ENCODE assay signal across 8 cellular contexts in the genomic region with DNA sequence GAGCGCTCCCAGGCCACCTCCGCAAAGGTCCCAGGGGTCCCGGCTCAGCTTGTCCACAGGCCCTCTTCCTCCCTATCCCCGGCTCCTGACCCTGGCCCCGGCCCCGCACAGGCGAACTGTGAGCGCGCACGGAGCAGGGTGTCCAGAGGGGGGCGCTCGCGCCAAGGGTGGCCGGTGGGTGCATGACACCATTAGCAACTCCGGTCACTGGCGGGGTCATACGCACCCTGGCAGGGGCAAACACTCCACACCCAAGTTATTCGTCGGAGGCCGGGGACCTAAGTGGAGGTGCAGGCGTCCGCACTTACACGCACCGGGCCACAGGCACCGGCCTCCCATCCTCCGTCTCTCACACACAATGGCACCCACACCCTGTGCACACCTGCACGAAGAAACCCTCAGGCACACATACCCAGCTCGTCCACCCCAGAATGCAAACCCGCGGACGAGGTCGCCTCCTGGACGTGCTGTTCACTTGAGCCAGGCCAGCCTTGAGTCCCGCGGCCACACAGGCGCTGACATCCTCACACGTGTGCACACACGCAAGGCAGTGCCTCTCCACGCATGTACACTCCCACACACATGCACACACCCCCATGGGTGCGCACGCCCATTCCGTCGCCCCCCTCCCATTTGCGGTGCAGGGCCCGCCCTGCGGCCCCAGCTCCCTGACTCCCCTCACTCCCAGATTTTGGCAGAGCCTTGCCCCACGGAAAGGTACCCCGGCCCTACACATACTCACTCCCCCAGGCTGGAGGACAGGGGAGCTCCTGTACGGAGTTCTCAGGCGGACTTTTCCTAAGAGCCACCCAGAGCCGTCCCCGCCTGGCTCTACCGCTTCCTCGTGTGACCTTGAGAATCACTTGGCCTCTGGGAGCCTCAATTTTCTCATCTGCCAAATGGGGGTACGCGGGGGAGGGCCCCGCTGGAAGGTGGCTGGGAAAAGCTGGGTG. TPM values are rescaled to one million over a fixed set of nuclear protein-coding genes. Genes with fewer than 3 reads are reported as not detected.
DNase-seq lines count a peak whose midpoint lies in the region; ATAC-seq and TF ChIP-seq lines count a peak whose summit lies in the region.

TSS of gene RASGRP2 (minus strand) at position 552 of the 953 bp plus-strand sequence. CDS start 1,276 bp downstream, outside the sequence.

- intact Hi-C loops in spleen (cut with DNase I; ENCODE audit: low total_unique reads) = no loop called here

- TF ChIP-seq CTCF in BE2C (IDR thresholded peaks at IDR 0.05; ENCODE audit: low read depth, low read length) (peak; percentile 44), HFF-Myc (IDR thresholded peaks at IDR 0.05; ENCODE audit: low read depth, low read length, missing control alignments) (peak; percentile 59), spleen (IDR thresholded peaks at IDR 0.05 in 8 of 11, conservative IDR thresholded peaks at IDR 0.05 in 3 of 11) (peak; percentile 76 to 93 (median 84))

- ATAC-seq in GM18858 (IDR thresholded peaks at IDR 0.05; ENCODE audit: unreplicated experiment) = no peak

- 0 to 2% (median 1%) methylated on average over 35 to 57 of the region's 57 CpGs for WGBS in spleen, 5 donors

- no peaks in the 10 kb centered on the region for H3K9me3 Mint-ChIP-seq in T-helper 2 cell treated with Interferon-gamma antibody and Interleukin-4, amounts not matched to agents 5 μg/mL and 100 μg/mL, for 36 hours

- H3K27me3 Mint-ChIP-seq in T-helper 2 cell treated with Interferon-gamma antibody and Interleukin-4, amounts not matched to agents 5 μg/mL and 100 μg/mL, for 36 hours (ENCODE audit: low read depth) = no peaks in the 10 kb centered on the region

- peaks cover 31% of the 10 kb centered on the region for H3K4me1 Mint-ChIP-seq in T-helper 2 cell treated with Interferon-gamma antibody and Interleukin-4, amounts not matched to agents 5 μg/mL and 100 μg/mL, for 36 hours (ENCODE audit: low read depth)

- H3K4me3 Mint-ChIP-seq in T-helper 2 cell treated with Interferon-gamma antibody and Interleukin-4, amounts not matched to agents 5 μg/mL and 100 μg/mL, for 36 hours = peak within 1 kb of the TSS; percentile 93

- peaks cover 27% of the 10 kb centered on the region for H3K27me3 ChIP-seq in BE2C
- peaks cover 69% of the 10 kb centered on the region for H3K27me3 ChIP-seq in iPS-20b (ENCODE audit: insufficient read depth, low read length)
- peaks cover 0 to 7% (median 0%) of the 10 kb centered on the region in 7 donors for H3K27me3 ChIP-seq in spleen (replicated peaks in 1 of 7)

- H3K4me1 ChIP-seq in BE2C (no peaks in the 10 kb centered on the region; the same call in 1 of the 2 replicates), iPS-20b (ENCODE audit: insufficient read depth, low read length) (peaks cover 15% of the 10 kb centered on the region; the same call in 1 of the 2 replicates), spleen (peaks cover 27 to 95% (median 57%) of the 10 kb centered on the region in 6 donors)

- H3K27ac ChIP-seq in iPS-20b (ENCODE audit: low read length) (no peak within 1 kb of the TSS), spleen (peak within 1 kb of the TSS; percentile 87 to 100 (median 96))

- TF ChIP-seq POLR2A in spleen (IDR thresholded peaks at IDR 0.05) = no peak

- peaks cover 39% of the 10 kb centered on the region for H3K36me3 Mint-ChIP-seq in T-helper 2 cell treated with Interferon-gamma antibody and Interleukin-4, amounts not matched to agents 5 μg/mL and 100 μg/mL, for 36 hours (ENCODE audit: low read depth)

- peak within 1 kb of the TSS; percentile 93 for H3K27ac Mint-ChIP-seq in T-helper 2 cell treated with Interferon-gamma antibody and Interleukin-4, amounts not matched to agents 5 μg/mL and 100 μg/mL, for 36 hours

- H3K36me3 ChIP-seq in BE2C (no peaks in the 10 kb centered on the region), iPS-20b (ENCODE audit: insufficient read depth, low read depth, low read length) (no peaks in the 10 kb centered on the region), spleen (peaks cover 0 to 31% (median 22%) of the 10 kb centered on the region in 6 donors)

- H3K4me3 ChIP-seq in BE2C (ENCODE audit: low read depth, low read length) (peak within 1 kb of the TSS; percentile 41; the same call in 1 of the 2 replicates), HFF-Myc (replicated peaks; ENCODE audit: low read depth, low read length) (0 out of 2 replicates have a peak within 1 kb of the TSS, but pooled peaks have one; percentile 11), iPS-20b (ENCODE audit: low read length) (peak within 1 kb of the TSS; percentile 79), spleen (peak within 1 kb of the TSS; percentile 63 to 96 (median 76))

- DNase-seq in BE2C (no peak), HFF-Myc (ENCODE audit: extremely low read depth, low read depth) (no peak), astrocyte of the hippocampus (ENCODE audit: low read depth, low spot score) (peak; percentile 49), spleen (peak; percentile 99), NCI-H774 (lab: John Stamatoyannopoulos, UW) (no peak)
- DNase-seq in T-helper 2 cell treated with Interferon-gamma antibody and Interleukin-4, amounts not matched to agents 5 μg/mL and 100 μg/mL, for 36 hours (ENCODE audit: low spot score) = peak; percentile 83

- H3K9me3 ChIP-seq in BE2C (no peaks in the 10 kb centered on the region), iPS-20b (ENCODE audit: insufficient read depth, low read depth, low read length) (no peaks in the 10 kb centered on the region), spleen (no peaks in the 10 kb centered on the region)

- H3K9ac ChIP-seq in iPS-20b (ENCODE audit: low read depth, low read length) = peak within 1 kb of the TSS; percentile 67; the same call in 1 of the 2 replicates

RNA-seq across cellular contexts. Expression of gene RASGRP2, which starts in this region (rescaled TPM):
- 5.8 TPM for polyA plus RNA-seq in BE2C (2012; ENCODE audit: insufficient read depth, insufficient read length, low read depth)
- 100 to 1,000 TPM; 148 to 242 (median 206) TPM for total RNA-seq in spleen
- 100 to 1,000 TPM; 216 to 283 (median 252) TPM for polyA plus RNA-seq in spleen

Comparison
In these comparisons a context has a peak if more than half of its experiments do, and no peak if none do; other contexts are left out.
1. DNase-seq: peak in T-helper 2 cell treated with Interferon-gamma antibody and Interleukin-4, amounts not matched to agents 5 μg/mL and 100 μg/mL, for 36 hours (single experiment), astrocyte of the hippocampus (single experiment) and spleen (single experiment); none in BE2C (single experiment), HFF-Myc (single experiment) and NCI-H774 (single experiment).
2. H3K4me3 ChIP-seq: peak in every context shown above with its lines; median percentile 79 in iPS-20b; 76 in spleen; 41 in BE2C; 11 in HFF-Myc.
3. Peak in every context shown above with its lines, with median percentiles within 50 percentile points of each other: CTCF ChIP-seq.